ENCODE assay signal across 1 cellular context in genomic region chr19:14113762-14114414, GRCh38.
A peak's percentile ranks its signal among the peaks of the same experiment; 100 is the strongest.
TF ChIP-seq lines count a peak whose summit lies in the region.

No MANE protein-coding gene starts in this region.

TF ChIP-seq in K562, 482 proteins besides CTCF, POLR2A, EP300 and RAD21 (continued from another document):
- peak; percentile 40 for TF ChIP-seq USF1 (CRISPR knock-in tag; IDR thresholded peaks at IDR 0.05)
- no peak for TF ChIP-seq ESRRB (CRISPR knock-in tag; IDR thresholded peaks at IDR 0.05; ENCODE audit: borderline replicate concordance)
- no peak for TF ChIP-seq NR3C1 (CRISPR knock-in tag; IDR thresholded peaks at IDR 0.05)
- peak; percentile 87 for TF ChIP-seq POU5F1 (IDR thresholded peaks at IDR 0.05; ENCODE audit: borderline replicate concordance, low read depth, low read length, partially characterized antibody)
- peak; percentile 57; the same call in 1 of the 2 replicates for TF ChIP-seq ZBTB17 (CRISPR knock-in tag; IDR thresholded peaks at IDR 0.05)
- TF ChIP-seq ZNF639 (CRISPR knock-in tag; conservative IDR thresholded peaks at IDR 0.05 in 1 of 2, IDR thresholded peaks at IDR 0.05 in 1 of 2): peak in 1 of 2 experiments; percentile 58; a peak in 1 of 4 replicates
- TF ChIP-seq, protein P1, sequence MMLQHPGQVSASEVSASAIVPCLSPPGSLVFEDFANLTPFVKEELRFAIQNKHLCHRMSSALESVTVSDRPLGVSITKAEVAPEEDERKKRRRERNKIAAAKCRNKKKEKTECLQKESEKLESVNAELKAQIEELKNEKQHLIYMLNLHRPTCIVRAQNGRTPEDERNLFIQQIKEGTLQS (IDR thresholded peaks at IDR 0.05): no peak
- TF ChIP-seq, protein P1 (CRISPR knock-in tag; conservative IDR thresholded peaks at IDR 0.05): no peak
- peak; percentile 77 for TF ChIP-seq SP1 (CRISPR knock-in tag; IDR thresholded peaks at IDR 0.05)
- peak; percentile 95 for TF ChIP-seq KLF16 (IDR thresholded peaks at IDR 0.05)
- peak; percentile 49; the same call in 1 of the 2 replicates for TF ChIP-seq NBN (IDR thresholded peaks at IDR 0.05; ENCODE audit: low read depth)
TF ChIP-seq in K562: peak in this region for 84.
